Comparison of ENCODE assay signal across 8 cellular contexts in the genomic region with DNA sequence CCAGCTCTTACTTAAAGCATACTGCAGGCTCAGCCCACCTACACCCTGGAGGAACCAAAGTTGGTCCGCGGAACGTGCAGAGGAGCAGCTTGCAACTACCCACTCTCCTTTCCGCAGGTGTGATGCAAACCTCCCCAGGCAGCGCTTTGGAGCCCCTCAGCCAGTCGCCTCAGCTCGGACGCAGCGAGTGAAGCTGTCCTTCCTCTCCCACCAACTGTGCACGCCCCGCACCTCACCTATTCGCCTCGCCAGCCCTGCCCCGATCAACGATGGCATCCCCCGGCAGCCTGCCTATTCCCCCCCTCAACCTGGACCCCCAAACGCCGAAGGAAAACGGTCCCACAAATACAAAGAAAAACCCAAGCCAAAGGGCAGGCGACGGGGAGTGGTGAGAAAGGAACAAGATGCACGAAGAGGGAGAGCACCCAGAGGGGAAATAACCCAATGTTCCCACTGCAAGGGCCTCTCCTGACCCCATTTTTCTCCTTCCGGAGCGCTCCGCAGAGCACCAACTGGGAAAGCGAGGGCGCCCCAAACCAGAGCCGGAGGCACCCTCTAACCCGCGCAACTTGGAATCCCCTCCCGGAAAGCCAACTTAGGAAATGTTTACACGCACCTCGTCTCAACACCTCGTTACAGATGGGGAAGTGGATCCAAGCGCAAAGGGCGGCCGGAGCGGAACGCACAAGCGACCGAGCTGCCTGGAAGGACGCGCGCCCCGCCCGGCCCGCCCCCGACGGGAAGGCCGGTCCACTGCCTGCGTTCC.
DNase-seq lines count a peak whose midpoint lies in the region; ATAC-seq, FAIRE-seq and TF ChIP-seq lines count a peak whose summit lies in the region.

No MANE protein-coding gene starts in this region.

- peak; percentile 52 for ATAC-seq in GM21723 (IDR thresholded peaks at IDR 0.05; ENCODE audit: unreplicated experiment)

- FAIRE-seq in RCC 7860 (lab: Jason Lieb, UNC) = no peak

- TF ChIP-seq CTCF in VCaP (conservative IDR thresholded peaks at IDR 0.05) (no peak), cardiac fibroblast (IDR thresholded peaks at IDR 0.05; ENCODE audit: low read depth, low read length) (no peak)

- peak; percentile 11 for DNase-seq in GF-D8 (lab: John Stamatoyannopoulos, UW)
- DNase-seq in KBM-7 = peak; percentile 58
- DNase-seq in cardiac fibroblast (ENCODE audit: low read depth in 2 of 2) = peak; percentile 46 to 56
- DNase-seq in islet precursor cell = peak; percentile 64
- peak; percentile 17 to 26 for DNase-seq in stimulated activated CD4-positive, alpha-beta T cell treated with anti-CD3 and anti-CD28 coated beads, Interleukin-12 subunit alpha, Interleukin-12 subunit beta, amount 100 ng/mL, for 24 hours (ENCODE audit: low read depth in 2 of 2)
- no peak for DNase-seq in RCC 7860 (ENCODE audit: low spot score)

- peak overlapping the region; percentile 89 to 97 for H3K4me3 ChIP-seq in cardiac fibroblast (replicated peaks in 1 of 2; ENCODE audit: low read depth in 2 of 2, low read length in 2 of 2)

- H3K27ac ChIP-seq in VCaP = peak overlapping the region; percentile 96

- in situ Hi-C loops in KBM-7 (cut with MboI; ENCODE audit: low pct_unique_long_range_greater_than_20kb, low sequenced_read_pairs) = no loop called here
